Comparison of ENCODE assay signal across 8 cellular contexts in the genomic region with DNA sequence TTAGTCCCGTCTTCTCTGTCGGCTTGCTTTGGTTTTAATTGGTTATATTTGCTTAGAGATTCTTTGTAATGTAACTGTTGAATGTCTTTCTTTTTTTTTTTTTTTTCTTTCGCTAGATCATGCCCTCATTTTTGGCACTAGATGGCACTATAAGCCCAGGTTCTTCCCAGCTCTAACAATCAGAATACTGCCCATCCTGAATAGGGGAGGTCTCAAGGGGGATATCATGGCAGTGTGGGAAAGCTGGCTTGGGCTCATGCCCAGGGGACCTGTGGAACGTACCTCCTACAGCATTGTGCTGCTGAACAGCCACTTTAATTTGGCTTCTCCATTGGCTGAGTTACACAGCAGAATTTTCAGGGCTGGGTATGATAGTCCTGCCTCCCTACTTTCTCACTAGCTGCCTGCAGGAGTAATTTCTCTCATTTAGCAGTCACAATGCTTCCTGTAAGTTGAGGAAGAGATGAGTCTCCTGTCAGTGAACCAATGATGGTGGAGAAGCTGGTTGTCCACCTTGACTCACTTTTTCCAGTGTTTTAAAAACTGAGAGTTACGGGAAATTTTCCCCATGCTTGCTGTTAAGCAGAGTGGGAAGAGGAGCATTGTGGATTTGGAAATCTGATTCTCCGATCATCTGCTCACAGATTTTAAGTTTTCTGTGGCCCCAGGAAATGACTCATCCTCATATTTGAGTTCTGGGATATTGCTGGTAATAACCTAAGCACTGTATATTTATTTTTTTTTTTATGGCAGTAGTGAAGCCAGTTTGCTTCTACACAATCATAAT. TPM values are rescaled to one million over a fixed set of nuclear protein-coding genes. Genes with fewer than 3 reads are reported as not detected.
DNase-seq lines count a peak whose midpoint lies in the region; ATAC-seq and TF ChIP-seq lines count a peak whose summit lies in the region.
"Had no signal": no experiment of that assay in that cellular context is flagged by ENCODE, and none has a peak within 500 bp of the region (broad histone marks: within the 10 kb centered on the region; RNA-seq: fewer than 3 reads in every experiment).

No MANE protein-coding gene starts in this region.

- DNase-seq in NCI-H1694 treated with DMSO at 0.1 percent for 48 hours (lab: John Stamatoyannopoulos, UW), result peak; percentile 44
- peak; percentile 50 for DNase-seq in dedifferentiated amniotic fluid mesenchymal stem cell (ENCODE audit: extremely low spot score)
- DNase-seq in gastrocnemius medialis, result no peak
- DNase-seq in NK-92 (lab: John Stamatoyannopoulos, UW; ENCODE audit: unreplicated experiment), result no peak
- DNase-seq in effector CD8-positive, alpha-beta T cell (lab: John Stamatoyannopoulos, UW), result no peak
- no peak for DNase-seq in NCI-H187 (lab: John Stamatoyannopoulos, UW)
- DNase-seq: retina had no signal

- ATAC-seq in GM18499 (IDR thresholded peaks at IDR 0.05; ENCODE audit: insufficient read depth, unreplicated experiment) (peak; percentile 52), gastrocnemius medialis (no peak)

- H3K4me1 ChIP-seq in gastrocnemius medialis, result no peaks in the 10 kb centered on the region

- peaks cover 0 to 7% (median 0%) of the 10 kb centered on the region in 3 donors for H3K9me3 ChIP-seq in gastrocnemius medialis

- no peaks in the 10 kb centered on the region for H3K36me3 ChIP-seq in gastrocnemius medialis

- H3K27ac ChIP-seq in gastrocnemius medialis, result no peak overlapping the region

- no peak overlapping the region for H3K4me3 ChIP-seq in gastrocnemius medialis

- TF ChIP-seq CTCF in gastrocnemius medialis (IDR thresholded peaks at IDR 0.05 in 4 of 5, conservative IDR thresholded peaks at IDR 0.05 in 1 of 5), result peak in 3 of 5 experiments; percentile 17 to 41 (median 24)

- in situ Hi-C loops in gastrocnemius medialis (cut with MboI; ENCODE audit: low sequenced_read_pairs in 4 of 4), result no loop called here

- TF ChIP-seq POLR2A in gastrocnemius medialis (IDR thresholded peaks at IDR 0.05), result no peak

- H3K27me3 ChIP-seq in gastrocnemius medialis, result no peaks in the 10 kb centered on the region

- intact Hi-C loops in gastrocnemius medialis (cut with DNase I; ENCODE audit: low total_unique reads), result loop anchor here (2.0 to 10.0 kb wide), 2 partner anchors 94 to 200 kb away; no protein-coding TSS in a partner anchor

RNA-seq across cellular contexts. Expression of gene RAD51AP2, which starts 47.2 kb away (rescaled TPM):
- not detected for total RNA-seq in gastrocnemius medialis

Comparison
In these comparisons a context has a peak if more than half of its experiments do, and no peak if none do; other contexts are left out.
1. DNase-seq: peak in NCI-H1694 treated with DMSO at 0.1 percent for 48 hours (single experiment) and dedifferentiated amniotic fluid mesenchymal stem cell (single experiment); none in gastrocnemius medialis (0 of 2), NK-92 (single experiment), effector CD8-positive, alpha-beta T cell (single experiment) and NCI-H187 (0 of 2).